Comparison of ENCODE assay signal across 8 cellular contexts in the genomic region with DNA sequence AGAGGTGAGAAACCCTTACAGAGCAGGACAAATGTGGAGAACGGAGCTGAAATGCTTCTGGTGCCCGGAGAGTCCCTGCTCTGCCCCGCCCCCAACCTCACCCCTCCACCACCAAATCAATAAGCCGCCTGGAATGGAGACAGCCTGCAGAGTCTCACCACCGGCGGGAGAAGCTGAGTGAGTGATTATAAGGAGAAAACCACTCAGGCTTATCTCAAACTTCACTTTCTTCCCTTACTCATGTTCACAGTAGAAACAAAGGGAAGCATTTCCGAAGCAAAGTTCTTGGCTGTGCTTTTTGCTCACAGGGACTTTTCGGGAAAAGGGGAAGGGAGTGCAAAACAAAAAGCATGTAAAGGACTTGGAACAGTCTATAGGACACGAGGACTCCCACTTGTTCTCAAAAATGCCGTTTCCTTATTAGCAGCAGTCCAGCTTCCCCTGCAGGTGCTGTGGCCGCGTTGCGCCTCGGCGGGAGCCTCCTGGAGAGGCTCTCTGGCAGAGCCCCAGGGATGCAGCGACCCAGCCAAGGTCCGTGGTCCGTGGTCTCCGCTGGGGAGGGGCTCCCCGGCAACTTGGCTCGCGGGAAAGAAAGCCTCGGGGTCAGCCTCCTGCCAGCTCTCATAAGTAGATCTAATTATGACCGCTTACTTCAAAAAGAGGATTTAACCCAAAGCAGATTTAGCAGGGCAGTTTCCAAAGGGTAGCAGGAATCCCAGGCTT.
DNase-seq lines count a peak whose midpoint lies in the region; ATAC-seq and TF ChIP-seq lines count a peak whose summit lies in the region.

No MANE protein-coding gene starts in this region.

- no peak for TF ChIP-seq CTCF in psoas muscle (IDR thresholded peaks at IDR 0.05)
- peak in 1 of 6 experiments; percentile 8 for TF ChIP-seq CTCF in adrenal gland (IDR thresholded peaks at IDR 0.05)
- TF ChIP-seq CTCF in Peyer's patch (IDR thresholded peaks at IDR 0.05): no peak

- ATAC-seq in psoas muscle: peak in 3 of 4 donors; percentile 27 to 62 (median 45)
- no peak for ATAC-seq in T-cell (replicated peaks in 1 of 4)
- ATAC-seq in activated CD8-positive, alpha-beta memory T cell treated with anti-CD3 and anti-CD28 coated beads, Interleukin-2, amount 10 ng/mL, durations not matched to agents 7 days and 5 days: no peak

- H3K4me3 Mint-ChIP-seq in T-cell: no peak overlapping the region
- H3K4me3 Mint-ChIP-seq in activated CD8-positive, alpha-beta memory T cell treated with anti-CD3 and anti-CD28 coated beads, Interleukin-2, amount 10 ng/mL, durations not matched to agents 7 days and 5 days: no peak overlapping the region

- no peak for TF ChIP-seq POLR2A in adrenal gland (IDR thresholded peaks at IDR 0.05)
- no peak for TF ChIP-seq POLR2A in Peyer's patch (IDR thresholded peaks at IDR 0.05)

- peak overlapping the region; percentile 72 for H3K9ac ChIP-seq in NT2/D1 (ENCODE audit: insufficient read length, low read depth)

- no peaks in the 10 kb centered on the region for H3K27me3 ChIP-seq in NT2/D1 (ENCODE audit: insufficient read depth, insufficient read length)
- no peaks in the 10 kb centered on the region for H3K27me3 ChIP-seq in psoas muscle (ENCODE audit: insufficient read depth in 3 of 3, low read length in 2 of 3)
- H3K27me3 ChIP-seq in adrenal gland: no peaks in the 10 kb centered on the region
- H3K27me3 ChIP-seq in Peyer's patch: no peaks in the 10 kb centered on the region

- no peak overlapping the region for H3K27ac Mint-ChIP-seq in T-cell
- H3K27ac Mint-ChIP-seq in activated CD8-positive, alpha-beta memory T cell treated with anti-CD3 and anti-CD28 coated beads, Interleukin-2, amount 10 ng/mL, durations not matched to agents 7 days and 5 days: no peak overlapping the region

- H3K9me3 ChIP-seq in NT2/D1 (ENCODE audit: insufficient read depth, low read length): no peaks in the 10 kb centered on the region
- H3K9me3 ChIP-seq in psoas muscle: no peaks in the 10 kb centered on the region
- H3K9me3 ChIP-seq in adrenal gland (replicated peaks in 1 of 3): no peaks in the 10 kb centered on the region
- H3K9me3 ChIP-seq in Peyer's patch: no peaks in the 10 kb centered on the region

- H3K9me3 Mint-ChIP-seq in T-cell: no peaks in the 10 kb centered on the region
- no peaks in the 10 kb centered on the region for H3K9me3 Mint-ChIP-seq in activated CD8-positive, alpha-beta memory T cell treated with anti-CD3 and anti-CD28 coated beads, Interleukin-2, amount 10 ng/mL, durations not matched to agents 7 days and 5 days (ENCODE audit: low read depth)

- peaks cover 32 to 44% of the 10 kb centered on the region in 2 donors for H3K27me3 Mint-ChIP-seq in T-cell
- peaks cover 55% of the 10 kb centered on the region for H3K27me3 Mint-ChIP-seq in activated CD8-positive, alpha-beta memory T cell treated with anti-CD3 and anti-CD28 coated beads, Interleukin-2, amount 10 ng/mL, durations not matched to agents 7 days and 5 days

- no peaks in the 10 kb centered on the region for H3K36me3 Mint-ChIP-seq in T-cell
- H3K36me3 Mint-ChIP-seq in activated CD8-positive, alpha-beta memory T cell treated with anti-CD3 and anti-CD28 coated beads, Interleukin-2, amount 10 ng/mL, durations not matched to agents 7 days and 5 days: no peaks in the 10 kb centered on the region

- CTCF ChIA-PET in T-cell (lab: Charles Lee): no interaction called here
- CTCF ChIA-PET in activated CD8-positive, alpha-beta memory T cell treated with anti-CD3 and anti-CD28 coated beads, Interleukin-2, amount 10 ng/mL, durations not matched to agents 7 days and 5 days (lab: Charles Lee): no interaction called here

- WGBS in psoas muscle, 3 donors: 24 to 26% (median 25%) methylated on average over 24 of the region's 24 CpGs
- WGBS in adrenal gland, 4 donors: 9 to 15% (median 12%) methylated on average over 22 to 24 of the region's 24 CpGs

- H3K4me3 ChIP-seq in GM08714 (ENCODE audit: low read length) (peak overlapping the region; percentile 23), NT2/D1 (ENCODE audit: insufficient read length, low read depth) (peak overlapping the region; percentile 48), psoas muscle (peak overlapping the region; percentile 47), adrenal gland (peak overlapping the region in 2 of 4 donors; percentile 1 to 38), Peyer's patch (peak overlapping the region in 2 of 4 donors; percentile 15 to 30)

- H3K36me3 ChIP-seq in NT2/D1 (ENCODE audit: insufficient read depth, insufficient read length, low read length) (no peaks in the 10 kb centered on the region), psoas muscle (ENCODE audit: insufficient read depth in 1 of 2, low read depth in 1 of 2) (peaks cover 1 to 24% of the 10 kb centered on the region in 2 donors), adrenal gland (replicated peaks in 1 of 2) (no peaks in the 10 kb centered on the region), Peyer's patch (no peaks in the 10 kb centered on the region)

- DNase-seq in NT2/D1 (ENCODE audit: low read depth, low spot score) (no peak), glomerular visceral epithelial cell (ENCODE audit: extremely low spot score) (peak; percentile 58), psoas muscle (peak in 1 of 2 donors; percentile 21), adrenal gland (no peak), T-cell (no peak), Peyer's patch (no peak)
- no peak for DNase-seq in activated CD8-positive, alpha-beta memory T cell treated with anti-CD3 and anti-CD28 coated beads, Interleukin-2, amount 10 ng/mL, durations not matched to agents 7 days and 5 days

- H3K27ac ChIP-seq in psoas muscle (peak overlapping the region; percentile 7), adrenal gland (no peak overlapping the region), Peyer's patch (peak overlapping the region in 1 of 4 donors; percentile 41)

- POLR2A ChIA-PET in T-cell (lab: Charles Lee): no interaction called here

- intact Hi-C loops in psoas muscle (cut with DNase I) (no loop called here), adrenal gland (cut with DNase I) (no loop called here)

- H3K4me1 Mint-ChIP-seq in T-cell: peaks cover 0 to 6% (median 4%) of the 10 kb centered on the region in 3 donors
- H3K4me1 Mint-ChIP-seq in activated CD8-positive, alpha-beta memory T cell treated with anti-CD3 and anti-CD28 coated beads, Interleukin-2, amount 10 ng/mL, durations not matched to agents 7 days and 5 days: peaks cover 3% of the 10 kb centered on the region

- no peaks in the 10 kb centered on the region for H3K4me1 ChIP-seq in NT2/D1 (ENCODE audit: insufficient read depth, insufficient read length)
- H3K4me1 ChIP-seq in psoas muscle: peaks cover 11% of the 10 kb centered on the region
- H3K4me1 ChIP-seq in adrenal gland (replicated peaks in 1 of 2): peaks cover 9 to 10% of the 10 kb centered on the region in 2 donors
- H3K4me1 ChIP-seq in Peyer's patch: peaks cover 0 to 9% (median 0%) of the 10 kb centered on the region in 4 donors

Comparison
In these comparisons a context has a peak if more than half of its experiments do, and no peak if none do; other contexts are left out.
1. ATAC-seq: peak in psoas muscle (3 of 4); none in T-cell (0 of 4) and activated CD8-positive, alpha-beta memory T cell treated with anti-CD3 and anti-CD28 coated beads, Interleukin-2, amount 10 ng/mL, durations not matched to agents 7 days and 5 days (single experiment).